In the genomic region with DNA sequence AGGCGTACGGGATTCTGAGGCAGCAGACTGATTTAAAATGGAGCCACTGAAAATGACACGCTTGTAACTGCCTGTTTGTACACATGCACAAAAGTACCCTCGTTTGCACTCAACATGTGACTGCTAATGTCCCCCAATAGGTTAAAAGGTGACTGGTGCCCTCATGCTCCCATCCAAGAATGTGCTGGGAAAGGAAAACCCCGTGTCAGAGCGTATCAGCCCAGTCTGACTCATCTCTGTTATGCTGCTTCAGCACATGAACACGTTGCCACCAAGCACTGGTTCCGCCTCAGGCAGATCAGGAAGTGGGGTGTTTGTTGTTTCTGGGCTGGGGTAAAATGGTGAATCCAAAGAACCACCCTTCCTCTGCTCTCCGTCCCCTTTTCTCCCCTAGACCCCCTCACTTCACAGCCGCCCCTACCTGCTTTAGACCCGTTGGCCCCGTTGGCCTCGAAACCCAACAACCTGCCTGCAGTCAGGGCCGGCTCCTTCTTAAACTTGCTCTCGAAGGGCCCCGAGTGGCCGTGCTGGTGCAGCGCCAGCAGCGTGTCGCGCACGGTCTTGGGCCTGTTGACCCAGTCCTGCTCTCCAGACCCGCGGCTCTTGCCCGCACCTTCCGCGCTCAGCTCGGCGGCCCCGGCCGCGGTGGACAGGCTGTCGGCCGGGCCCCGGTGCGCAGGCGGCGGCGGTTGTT, we compare ENCODE assay signal across 1 cellular context.
TF ChIP-seq lines count a peak whose summit lies in the region.

No MANE protein-coding gene starts in this region.

TF ChIP-seq in HepG2, 621 proteins besides CTCF, POLR2A, EP300 and RAD21 (continued from another document and continues in another):
- TF ChIP-seq, protein P1, sequence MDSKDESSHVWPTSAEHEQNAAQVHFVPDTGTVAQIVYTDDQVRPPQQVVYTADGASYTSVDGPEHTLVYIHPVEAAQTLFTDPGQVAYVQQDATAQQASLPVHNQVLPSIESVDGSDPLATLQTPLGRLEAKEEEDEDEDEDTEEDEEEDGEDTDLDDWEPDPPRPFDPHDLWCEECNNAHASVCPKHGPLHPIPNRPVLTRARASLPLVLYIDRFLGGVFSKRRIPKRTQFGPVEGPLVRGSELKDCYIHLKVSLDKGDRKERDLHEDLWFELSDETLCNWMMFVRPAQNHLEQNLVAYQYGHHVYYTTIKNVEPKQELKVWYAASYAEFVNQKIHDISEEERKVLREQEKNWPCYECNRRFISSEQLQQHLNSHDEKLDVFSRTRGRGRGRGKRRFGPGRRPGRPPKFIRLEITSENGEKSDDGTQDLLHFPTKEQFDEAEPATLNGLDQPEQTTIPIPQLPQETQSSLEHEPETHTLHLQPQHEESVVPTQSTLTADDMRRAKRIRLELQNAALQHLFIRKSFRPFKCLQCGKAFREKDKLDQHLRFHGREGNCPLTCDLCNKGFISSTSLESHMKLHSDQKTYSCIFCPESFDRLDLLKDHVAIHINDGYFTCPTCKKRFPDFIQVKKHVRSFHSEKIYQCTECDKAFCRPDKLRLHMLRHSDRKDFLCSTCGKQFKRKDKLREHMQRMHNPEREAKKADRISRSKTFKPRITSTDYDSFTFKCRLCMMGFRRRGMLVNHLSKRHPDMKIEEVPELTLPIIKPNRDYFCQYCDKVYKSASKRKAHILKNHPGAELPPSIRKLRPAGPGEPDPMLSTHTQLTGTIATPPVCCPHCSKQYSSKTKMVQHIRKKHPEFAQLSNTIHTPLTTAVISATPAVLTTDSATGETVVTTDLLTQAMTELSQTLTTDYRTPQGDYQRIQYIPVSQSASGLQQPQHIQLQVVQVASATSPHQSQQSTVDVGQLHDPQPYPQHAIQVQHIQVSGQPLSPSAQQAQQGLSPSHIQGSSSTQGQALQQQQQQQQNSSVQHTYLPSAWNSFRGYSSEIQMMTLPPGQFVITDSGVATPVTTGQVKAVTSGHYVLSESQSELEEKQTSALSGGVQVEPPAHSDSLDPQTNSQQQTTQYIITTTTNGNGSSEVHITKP (CRISPR knock-in tag; IDR thresholded peaks at IDR 0.05; ENCODE audit: low read depth): 0 out of 2 replicates have a peak, but pooled peaks have one; percentile 54
- TF ChIP-seq SP140L (CRISPR knock-in tag; IDR thresholded peaks at IDR 0.05; ENCODE audit: borderline replicate concordance): no peak; the same call in 1 of the 2 replicates
- TF ChIP-seq, protein P2, sequence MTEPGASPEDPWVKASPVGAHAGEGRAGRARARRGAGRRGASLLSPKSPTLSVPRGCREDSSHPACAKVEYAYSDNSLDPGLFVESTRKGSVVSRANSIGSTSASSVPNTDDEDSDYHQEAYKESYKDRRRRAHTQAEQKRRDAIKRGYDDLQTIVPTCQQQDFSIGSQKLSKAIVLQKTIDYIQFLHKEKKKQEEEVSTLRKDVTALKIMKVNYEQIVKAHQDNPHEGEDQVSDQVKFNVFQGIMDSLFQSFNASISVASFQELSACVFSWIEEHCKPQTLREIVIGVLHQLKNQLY (CRISPR knock-in tag; IDR thresholded peaks at IDR 0.05): no peak
- peak; percentile 52; the same call in 1 of the 2 replicates for TF ChIP-seq ZNF232 (CRISPR knock-in tag; IDR thresholded peaks at IDR 0.05; ENCODE audit: borderline replicate concordance)
- no peak for TF ChIP-seq KAT2B (IDR thresholded peaks at IDR 0.05; ENCODE audit: borderline replicate concordance, low read depth, low read length)
- peak; percentile 76 for TF ChIP-seq ATF3 (CRISPR knock-in tag; IDR thresholded peaks at IDR 0.05)
- no peak for TF ChIP-seq ZNF891 (CRISPR knock-in tag; IDR thresholded peaks at IDR 0.05)
- TF ChIP-seq DNMT3B (CRISPR knock-in tag; conservative IDR thresholded peaks at IDR 0.05): peak; percentile 89; the same call in 1 of the 2 replicates
- TF ChIP-seq ZNF7 (CRISPR knock-in tag; IDR thresholded peaks at IDR 0.05): no peak
- TF ChIP-seq MTF1 (CRISPR knock-in tag; IDR thresholded peaks at IDR 0.05): no peak; the same call in 1 of the 2 replicates
- peak; percentile 70 for TF ChIP-seq ZNF709 (CRISPR knock-in tag; IDR thresholded peaks at IDR 0.05)
- no peak for TF ChIP-seq EZH2 (conservative IDR thresholded peaks at IDR 0.05; ENCODE audit: low read depth, low read length)
- TF ChIP-seq ZNF207 (IDR thresholded peaks at IDR 0.05; ENCODE audit: borderline replicate concordance): no peak
- 0 out of 2 replicates have a peak, but pooled peaks have one; percentile 77 for TF ChIP-seq ZNF510 (CRISPR knock-in tag; IDR thresholded peaks at IDR 0.05; ENCODE audit: low read depth)
- TF ChIP-seq MBD4 (IDR thresholded peaks at IDR 0.05; ENCODE audit: borderline replicate concordance, low read length): no peak
- TF ChIP-seq, protein P3, sequence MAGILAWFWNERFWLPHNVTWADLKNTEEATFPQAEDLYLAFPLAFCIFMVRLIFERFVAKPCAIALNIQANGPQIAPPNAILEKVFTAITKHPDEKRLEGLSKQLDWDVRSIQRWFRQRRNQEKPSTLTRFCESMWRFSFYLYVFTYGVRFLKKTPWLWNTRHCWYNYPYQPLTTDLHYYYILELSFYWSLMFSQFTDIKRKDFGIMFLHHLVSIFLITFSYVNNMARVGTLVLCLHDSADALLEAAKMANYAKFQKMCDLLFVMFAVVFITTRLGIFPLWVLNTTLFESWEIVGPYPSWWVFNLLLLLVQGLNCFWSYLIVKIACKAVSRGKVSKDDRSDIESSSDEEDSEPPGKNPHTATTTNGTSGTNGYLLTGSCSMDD (CRISPR knock-in tag; IDR thresholded peaks at IDR 0.05): no peak
- TF ChIP-seq RBM39 (IDR thresholded peaks at IDR 0.05; ENCODE audit: low read depth, low read length, poor library complexity, severe bottlenecking): no peak
- no peak for TF ChIP-seq HINFP (CRISPR knock-in tag; IDR thresholded peaks at IDR 0.05; ENCODE audit: low read depth)
- peak; percentile 80 for TF ChIP-seq SIN3A (IDR thresholded peaks at IDR 0.05; ENCODE audit: borderline replicate concordance, low read depth, low read length)
- TF ChIP-seq, protein P4, sequence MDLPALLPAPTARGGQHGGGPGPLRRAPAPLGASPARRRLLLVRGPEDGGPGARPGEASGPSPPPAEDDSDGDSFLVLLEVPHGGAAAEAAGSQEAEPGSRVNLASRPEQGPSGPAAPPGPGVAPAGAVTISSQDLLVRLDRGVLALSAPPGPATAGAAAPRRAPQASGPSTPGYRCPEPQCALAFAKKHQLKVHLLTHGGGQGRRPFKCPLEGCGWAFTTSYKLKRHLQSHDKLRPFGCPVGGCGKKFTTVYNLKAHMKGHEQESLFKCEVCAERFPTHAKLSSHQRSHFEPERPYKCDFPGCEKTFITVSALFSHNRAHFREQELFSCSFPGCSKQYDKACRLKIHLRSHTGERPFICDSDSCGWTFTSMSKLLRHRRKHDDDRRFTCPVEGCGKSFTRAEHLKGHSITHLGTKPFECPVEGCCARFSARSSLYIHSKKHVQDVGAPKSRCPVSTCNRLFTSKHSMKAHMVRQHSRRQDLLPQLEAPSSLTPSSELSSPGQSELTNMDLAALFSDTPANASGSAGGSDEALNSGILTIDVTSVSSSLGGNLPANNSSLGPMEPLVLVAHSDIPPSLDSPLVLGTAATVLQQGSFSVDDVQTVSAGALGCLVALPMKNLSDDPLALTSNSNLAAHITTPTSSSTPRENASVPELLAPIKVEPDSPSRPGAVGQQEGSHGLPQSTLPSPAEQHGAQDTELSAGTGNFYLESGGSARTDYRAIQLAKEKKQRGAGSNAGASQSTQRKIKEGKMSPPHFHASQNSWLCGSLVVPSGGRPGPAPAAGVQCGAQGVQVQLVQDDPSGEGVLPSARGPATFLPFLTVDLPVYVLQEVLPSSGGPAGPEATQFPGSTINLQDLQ (CRISPR knock-in tag; IDR thresholded peaks at IDR 0.05): no peak
- no peak for TF ChIP-seq PRDM4 (CRISPR knock-in tag; IDR thresholded peaks at IDR 0.05; ENCODE audit: borderline replicate concordance)
- TF ChIP-seq ZNF75D (CRISPR knock-in tag; IDR thresholded peaks at IDR 0.05; ENCODE audit: borderline replicate concordance): no peak
- peak; percentile 51; the same call in 1 of the 2 replicates for TF ChIP-seq HOXA9 (CRISPR knock-in tag; IDR thresholded peaks at IDR 0.05; ENCODE audit: borderline replicate concordance)
- no peak for TF ChIP-seq ATF7 (IDR thresholded peaks at IDR 0.05)
- peak; percentile 83 for TF ChIP-seq ATF7 (CRISPR knock-in tag; IDR thresholded peaks at IDR 0.05)
- no peak for TF ChIP-seq NFYC (CRISPR knock-in tag; IDR thresholded peaks at IDR 0.05)
- no peak for TF ChIP-seq ZNF251 (CRISPR knock-in tag; IDR thresholded peaks at IDR 0.05)
- TF ChIP-seq JDP2 (CRISPR knock-in tag; IDR thresholded peaks at IDR 0.05; ENCODE audit: borderline replicate concordance): no peak
- peak; percentile 86; the same call in 1 of the 2 replicates for TF ChIP-seq ZC3H4 (CRISPR knock-in tag; IDR thresholded peaks at IDR 0.05; ENCODE audit: borderline replicate concordance)
- peak; percentile 79; the same call in 1 of the 2 replicates for TF ChIP-seq ZNF713 (CRISPR knock-in tag; IDR thresholded peaks at IDR 0.05)
- no peak for TF ChIP-seq SOX6 (IDR thresholded peaks at IDR 0.05)
- peak; percentile 69 for TF ChIP-seq SOX6 (CRISPR knock-in tag; IDR thresholded peaks at IDR 0.05)
- TF ChIP-seq KLF11 (CRISPR knock-in tag; IDR thresholded peaks at IDR 0.05): 0 out of 2 replicates have a peak, but pooled peaks have one; percentile 26
- peak; percentile 43; the same call in 1 of the 2 replicates for TF ChIP-seq BRD4 (CRISPR knock-in tag; IDR thresholded peaks at IDR 0.05)
- 0 out of 2 replicates have a peak, but pooled peaks have one; percentile 48 for TF ChIP-seq ZNF180 (CRISPR knock-in tag; IDR thresholded peaks at IDR 0.05; ENCODE audit: borderline replicate concordance, low read depth)
- peak; percentile 89 for TF ChIP-seq MNT (IDR thresholded peaks at IDR 0.05)
- TF ChIP-seq ONECUT2 (CRISPR knock-in tag; IDR thresholded peaks at IDR 0.05): peak; percentile 10; the same call in 1 of the 2 replicates
- no peak for TF ChIP-seq ZFYVE20 (CRISPR knock-in tag; IDR thresholded peaks at IDR 0.05; ENCODE audit: borderline replicate concordance, low read depth)
- no peak for TF ChIP-seq NCOA5 (CRISPR knock-in tag; IDR thresholded peaks at IDR 0.05)
- TF ChIP-seq ELF1 (CRISPR knock-in tag; IDR thresholded peaks at IDR 0.05): peak; percentile 87
- TF ChIP-seq, protein P5, sequence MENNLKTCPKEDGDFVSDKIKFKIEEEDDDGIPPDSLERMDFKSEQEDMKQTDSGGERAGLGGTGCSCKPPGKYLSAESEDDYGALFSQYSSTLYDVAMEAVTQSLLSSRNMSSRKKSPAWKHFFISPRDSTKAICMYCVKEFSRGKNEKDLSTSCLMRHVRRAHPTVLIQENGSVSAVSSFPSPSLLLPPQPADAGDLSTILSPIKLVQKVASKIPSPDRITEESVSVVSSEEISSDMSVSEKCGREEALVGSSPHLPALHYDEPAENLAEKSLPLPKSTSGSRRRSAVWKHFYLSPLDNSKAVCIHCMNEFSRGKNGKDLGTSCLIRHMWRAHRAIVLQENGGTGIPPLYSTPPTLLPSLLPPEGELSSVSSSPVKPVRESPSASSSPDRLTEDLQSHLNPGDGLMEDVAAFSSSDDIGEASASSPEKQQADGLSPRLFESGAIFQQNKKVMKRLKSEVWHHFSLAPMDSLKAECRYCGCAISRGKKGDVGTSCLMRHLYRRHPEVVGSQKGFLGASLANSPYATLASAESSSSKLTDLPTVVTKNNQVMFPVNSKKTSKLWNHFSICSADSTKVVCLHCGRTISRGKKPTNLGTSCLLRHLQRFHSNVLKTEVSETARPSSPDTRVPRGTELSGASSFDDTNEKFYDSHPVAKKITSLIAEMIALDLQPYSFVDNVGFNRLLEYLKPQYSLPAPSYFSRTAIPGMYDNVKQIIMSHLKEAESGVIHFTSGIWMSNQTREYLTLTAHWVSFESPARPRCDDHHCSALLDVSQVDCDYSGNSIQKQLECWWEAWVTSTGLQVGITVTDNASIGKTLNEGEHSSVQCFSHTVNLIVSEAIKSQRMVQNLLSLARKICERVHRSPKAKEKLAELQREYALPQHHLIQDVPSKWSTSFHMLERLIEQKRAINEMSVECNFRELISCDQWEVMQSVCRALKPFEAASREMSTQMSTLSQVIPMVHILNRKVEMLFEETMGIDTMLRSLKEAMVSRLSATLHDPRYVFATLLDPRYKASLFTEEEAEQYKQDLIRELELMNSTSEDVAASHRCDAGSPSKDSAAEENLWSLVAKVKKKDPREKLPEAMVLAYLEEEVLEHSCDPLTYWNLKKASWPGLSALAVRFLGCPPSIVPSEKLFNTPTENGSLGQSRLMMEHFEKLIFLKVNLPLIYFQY (CRISPR knock-in tag; IDR thresholded peaks at IDR 0.05; ENCODE audit: borderline replicate concordance): 0 out of 2 replicates have a peak, but pooled peaks have one; percentile 31
